1 cellular context compared by ENCODE assay signal in the genomic region with DNA sequence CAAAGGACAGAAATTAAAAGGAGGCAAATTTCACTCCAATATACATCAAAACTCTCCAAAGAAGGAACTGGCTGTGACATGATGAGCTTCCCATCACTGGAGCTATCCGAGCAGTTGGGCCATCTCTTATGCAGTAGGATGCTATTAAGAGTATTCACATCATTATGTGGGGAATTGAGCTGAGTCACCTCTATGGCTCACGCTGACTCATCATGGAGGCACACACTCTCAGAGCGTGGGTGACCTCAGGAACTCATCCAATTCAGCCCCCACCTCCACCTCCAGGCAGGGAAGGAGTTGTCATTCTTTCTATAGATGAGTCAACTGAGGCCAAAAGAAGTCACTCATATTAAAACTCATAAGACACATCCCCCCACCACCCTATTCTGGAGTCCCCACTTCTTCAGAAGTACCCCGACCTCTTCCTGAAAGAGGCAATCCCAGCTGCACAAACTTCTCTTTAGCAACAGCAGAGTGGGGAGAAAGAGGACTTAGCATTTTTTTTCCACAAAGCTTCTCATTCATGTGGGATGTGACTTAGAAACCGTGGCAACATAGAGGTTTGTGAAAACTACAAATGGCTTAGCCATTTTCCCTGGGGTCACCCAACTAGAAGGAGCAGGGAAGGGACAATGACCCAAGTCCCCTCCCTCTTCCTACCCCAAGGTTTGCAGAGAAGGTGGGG.
TF ChIP-seq lines count a peak whose summit lies in the region.

No MANE protein-coding gene starts in this region.

TF ChIP-seq in IMR-90, 13 proteins besides CTCF, POLR2A, EP300 and RAD21 (continued from another document):
- TF ChIP-seq, protein P1, sequence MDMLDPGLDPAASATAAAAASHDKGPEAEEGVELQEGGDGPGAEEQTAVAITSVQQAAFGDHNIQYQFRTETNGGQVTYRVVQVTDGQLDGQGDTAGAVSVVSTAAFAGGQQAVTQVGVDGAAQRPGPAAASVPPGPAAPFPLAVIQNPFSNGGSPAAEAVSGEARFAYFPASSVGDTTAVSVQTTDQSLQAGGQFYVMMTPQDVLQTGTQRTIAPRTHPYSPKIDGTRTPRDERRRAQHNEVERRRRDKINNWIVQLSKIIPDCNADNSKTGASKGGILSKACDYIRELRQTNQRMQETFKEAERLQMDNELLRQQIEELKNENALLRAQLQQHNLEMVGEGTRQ (IDR thresholded peaks at IDR 0.05; ENCODE audit: low read depth, low read length): no peak
- TF ChIP-seq ELK1 (IDR thresholded peaks at IDR 0.05; ENCODE audit: borderline replicate concordance, low read depth, low read length): no peak
- peak; percentile 100 for TF ChIP-seq FOS (IDR thresholded peaks at IDR 0.05; ENCODE audit: low read depth, low read length)
- TF ChIP-seq CHD1 (IDR thresholded peaks at IDR 0.05; ENCODE audit: low read depth, low read length): 0 out of 2 replicates have a peak, but pooled peaks have one; percentile 86
- no peak for TF ChIP-seq RFX5 (IDR thresholded peaks at IDR 0.05; ENCODE audit: low read depth, low read length)
- peak; percentile 92 for TF ChIP-seq RCOR1 (IDR thresholded peaks at IDR 0.05; ENCODE audit: insufficient replicate concordance, low read length)
- peak; percentile 99 for TF ChIP-seq MAZ (IDR thresholded peaks at IDR 0.05; ENCODE audit: borderline replicate concordance, low read depth, low read length)
- no peak for TF ChIP-seq MXI1 (IDR thresholded peaks at IDR 0.05; ENCODE audit: borderline replicate concordance, low read depth, low read length)
TF ChIP-seq in IMR-90: peak in this region for 9.
